8 cellular contexts compared by ENCODE assay signal in the genomic region with DNA sequence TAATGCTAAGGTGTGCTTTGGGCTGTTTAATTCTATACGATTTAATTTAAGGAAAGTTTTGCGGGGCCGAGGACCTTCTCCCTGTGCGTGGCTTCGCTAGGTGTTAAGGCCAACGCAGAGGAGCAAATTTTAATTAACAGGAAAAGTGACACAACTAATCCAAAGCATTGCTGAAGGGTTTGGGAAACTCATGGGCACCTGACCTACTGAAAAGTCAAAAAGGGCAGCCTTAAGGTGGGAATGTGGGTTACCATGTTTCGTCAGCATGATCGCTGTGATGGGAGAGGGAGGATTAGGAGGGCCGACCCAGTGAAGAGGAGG. TPM values are rescaled to one million over a fixed set of nuclear protein-coding genes. Genes with fewer than 3 reads are reported as not detected.
DNase-seq lines count a peak whose midpoint lies in the region; ATAC-seq and TF ChIP-seq lines count a peak whose summit lies in the region.

No MANE protein-coding gene starts in this region.

- no peak for ATAC-seq in GM18867 (IDR thresholded peaks at IDR 0.05; ENCODE audit: unreplicated experiment)

- no peaks in the 10 kb centered on the region for H3K9me3 Mint-ChIP-seq in dendritic cell treated with granulocyte-macrophage colony-stimulating factor and Interleukin-4, amounts not matched to agents 40 ng/mL and 50 ng/mL, for 4 days
- H3K9me3 Mint-ChIP-seq in nephron = no peaks in the 10 kb centered on the region

- peaks cover 75% of the 10 kb centered on the region for H3K36me3 Mint-ChIP-seq in dendritic cell treated with granulocyte-macrophage colony-stimulating factor and Interleukin-4, amounts not matched to agents 40 ng/mL and 50 ng/mL, for 4 days (ENCODE audit: low read depth)
- peaks cover 29% of the 10 kb centered on the region for H3K36me3 Mint-ChIP-seq in nephron (ENCODE audit: low read depth)

- peaks cover 40% of the 10 kb centered on the region for H3K4me1 ChIP-seq in BLaER1

- peak overlapping the region; percentile 97 for H3K4me2 ChIP-seq in BLaER1

- peak overlapping the region; percentile 82 for H3K4me3 ChIP-seq in BLaER1
- peak overlapping the region; percentile 90 for H3K4me3 ChIP-seq in LNCaP clone FGC (ENCODE audit: low read depth, low read length)

- no peak for DNase-seq in LNCaP clone FGC (ENCODE audit: low read depth)
- no peak for DNase-seq in GF-D8 (lab: John Stamatoyannopoulos, UW)
- no peak for DNase-seq in occipital lobe (lab: John Stamatoyannopoulos, UW)
- DNase-seq in NCI-H1694 (lab: John Stamatoyannopoulos, UW) = no peak

- no peaks in the 10 kb centered on the region for H3K27me3 ChIP-seq in BLaER1

- peaks cover 44% of the 10 kb centered on the region for H3K4me1 Mint-ChIP-seq in dendritic cell treated with granulocyte-macrophage colony-stimulating factor and Interleukin-4, amounts not matched to agents 40 ng/mL and 50 ng/mL, for 4 days (ENCODE audit: low read depth)
- H3K4me1 Mint-ChIP-seq in nephron = peaks cover 32% of the 10 kb centered on the region

- H4K20me1 ChIP-seq in BLaER1 = peaks cover 3% of the 10 kb centered on the region

- H3K36me3 ChIP-seq in BLaER1 = peaks cover 59% of the 10 kb centered on the region

- TF ChIP-seq CTCF in LNCaP clone FGC (IDR thresholded peaks at IDR 0.05; ENCODE audit: control insufficient read depth, extremely low read depth, insufficient read depth) (no peak), nephron (IDR thresholded peaks at IDR 0.05; ENCODE audit: unreplicated experiment in 3 of 3) (no peak)

- H3K27me3 Mint-ChIP-seq in dendritic cell treated with granulocyte-macrophage colony-stimulating factor and Interleukin-4, amounts not matched to agents 40 ng/mL and 50 ng/mL, for 4 days = no peaks in the 10 kb centered on the region
- H3K27me3 Mint-ChIP-seq in nephron (ENCODE audit: low read depth) = no peaks in the 10 kb centered on the region

- H3K9me3 ChIP-seq in BLaER1 = no peaks in the 10 kb centered on the region

- peak overlapping the region; percentile 58 for H3K27ac Mint-ChIP-seq in dendritic cell treated with granulocyte-macrophage colony-stimulating factor and Interleukin-4, amounts not matched to agents 40 ng/mL and 50 ng/mL, for 4 days
- peak overlapping the region; percentile 83 to 91 (median 89) for H3K27ac Mint-ChIP-seq in nephron

- peak overlapping the region; percentile 99 for H3K4me3 Mint-ChIP-seq in dendritic cell treated with granulocyte-macrophage colony-stimulating factor and Interleukin-4, amounts not matched to agents 40 ng/mL and 50 ng/mL, for 4 days
- peak overlapping the region; percentile 88 to 96 (median 90) for H3K4me3 Mint-ChIP-seq in nephron

- peak overlapping the region; percentile 84 for H3K9ac ChIP-seq in BLaER1

- intact Hi-C loops in dendritic cell treated with granulocyte-macrophage colony-stimulating factor and Interleukin-4, amounts not matched to agents 40 ng/mL and 50 ng/mL, for 4 days (cut with micrococcal nuclease) = no loop called here

- H3K27ac ChIP-seq in BLaER1 = peak overlapping the region; percentile 67

RNA-seq across cellular contexts. Expression of a gene that starts 0.4 kb away (rescaled TPM):
- total RNA-seq in occipital lobe = 23.9 TPM

RNA-seq across cellular contexts. Expression of a gene that starts 10.5 kb away (rescaled TPM):
- total RNA-seq in occipital lobe = 11.9 TPM

RNA-seq across cellular contexts. Expression of a gene that starts 47.7 kb away (rescaled TPM):
- total RNA-seq in occipital lobe = 16.1 TPM
